Comparison of ENCODE assay signal across 1 cellular context in the genomic region with DNA sequence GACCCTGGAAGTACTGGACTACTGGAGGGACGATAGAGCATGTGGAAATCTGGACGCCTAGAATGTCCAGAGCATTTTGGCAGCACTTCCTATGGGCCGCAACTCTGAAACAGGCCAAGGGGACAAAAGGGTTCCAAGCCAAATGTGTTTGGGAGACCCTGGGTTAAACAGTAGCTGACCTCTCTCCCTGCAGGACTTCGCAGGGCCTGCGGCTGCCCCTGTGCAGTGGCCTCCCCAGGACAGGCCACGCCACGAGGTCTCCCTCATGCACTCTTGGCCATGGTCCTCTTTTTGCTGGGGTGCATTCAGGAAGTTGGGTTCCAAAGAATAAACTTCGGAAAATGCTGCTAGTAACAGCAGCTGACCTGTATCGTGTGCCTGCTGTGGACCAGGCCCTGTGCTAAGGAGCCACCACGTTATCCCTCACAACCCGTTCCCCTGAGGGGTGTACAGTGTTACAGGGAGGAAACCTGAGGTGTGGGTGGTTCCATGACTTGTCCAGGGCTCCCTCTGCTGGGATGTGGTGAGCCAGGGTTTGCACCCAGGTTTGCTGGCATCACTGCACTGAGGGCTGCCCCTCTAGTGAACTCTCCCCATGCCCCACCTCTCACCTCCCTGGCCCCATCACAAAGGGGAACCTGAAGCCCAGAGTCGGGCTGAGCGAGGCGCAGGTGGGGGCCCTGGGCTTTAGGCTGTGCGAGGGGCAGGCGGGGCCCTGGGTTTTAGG.
TF ChIP-seq lines count a peak whose summit lies in the region.

No MANE protein-coding gene starts in this region.

TF ChIP-seq in K562, 482 proteins besides CTCF, POLR2A, EP300 and RAD21 (continued from another document):
- TF ChIP-seq, protein P1, sequence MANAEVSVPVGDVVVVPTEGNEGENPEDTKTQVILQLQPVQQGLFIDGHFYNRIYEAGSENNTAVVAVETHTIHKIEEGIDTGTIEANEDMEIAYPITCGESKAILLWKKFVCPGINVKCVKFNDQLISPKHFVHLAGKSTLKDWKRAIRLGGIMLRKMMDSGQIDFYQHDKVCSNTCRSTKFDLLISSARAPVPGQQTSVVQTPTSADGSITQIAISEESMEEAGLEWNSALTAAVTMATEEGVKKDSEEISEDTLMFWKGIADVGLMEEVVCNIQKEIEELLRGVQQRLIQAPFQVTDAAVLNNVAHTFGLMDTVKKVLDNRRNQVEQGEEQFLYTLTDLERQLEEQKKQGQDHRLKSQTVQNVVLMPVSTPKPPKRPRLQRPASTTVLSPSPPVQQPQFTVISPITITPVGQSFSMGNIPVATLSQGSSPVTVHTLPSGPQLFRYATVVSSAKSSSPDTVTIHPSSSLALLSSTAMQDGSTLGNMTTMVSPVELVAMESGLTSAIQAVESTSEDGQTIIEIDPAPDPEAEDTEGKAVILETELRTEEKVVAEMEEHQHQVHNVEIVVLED (CRISPR knock-in tag; IDR thresholded peaks at IDR 0.05): no peak
- TF ChIP-seq DACH1 (IDR thresholded peaks at IDR 0.05; ENCODE audit: partially characterized antibody): no peak
- TF ChIP-seq ZKSCAN8 (CRISPR knock-in tag; IDR thresholded peaks at IDR 0.05): no peak
- no peak for TF ChIP-seq GABPA (tag; conservative IDR thresholded peaks at IDR 0.05; ENCODE audit: low read depth)
- no peak for TF ChIP-seq PHB2 (IDR thresholded peaks at IDR 0.05; ENCODE audit: low read depth)
- TF ChIP-seq, protein P2, sequence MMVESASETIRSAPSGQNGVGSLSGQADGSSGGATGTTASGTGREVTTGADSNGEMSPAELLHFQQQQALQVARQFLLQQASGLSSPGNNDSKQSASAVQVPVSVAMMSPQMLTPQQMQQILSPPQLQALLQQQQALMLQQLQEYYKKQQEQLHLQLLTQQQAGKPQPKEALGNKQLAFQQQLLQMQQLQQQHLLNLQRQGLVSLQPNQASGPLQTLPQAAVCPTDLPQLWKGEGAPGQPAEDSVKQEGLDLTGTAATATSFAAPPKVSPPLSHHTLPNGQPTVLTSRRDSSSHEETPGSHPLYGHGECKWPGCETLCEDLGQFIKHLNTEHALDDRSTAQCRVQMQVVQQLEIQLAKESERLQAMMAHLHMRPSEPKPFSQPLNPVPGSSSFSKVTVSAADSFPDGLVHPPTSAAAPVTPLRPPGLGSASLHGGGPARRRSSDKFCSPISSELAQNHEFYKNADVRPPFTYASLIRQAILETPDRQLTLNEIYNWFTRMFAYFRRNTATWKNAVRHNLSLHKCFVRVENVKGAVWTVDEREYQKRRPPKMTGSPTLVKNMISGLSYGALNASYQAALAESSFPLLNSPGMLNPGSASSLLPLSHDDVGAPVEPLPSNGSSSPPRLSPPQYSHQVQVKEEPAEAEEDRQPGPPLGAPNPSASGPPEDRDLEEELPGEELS (CRISPR knock-in tag; IDR thresholded peaks at IDR 0.05; ENCODE audit: borderline replicate concordance): no peak
- TF ChIP-seq RCOR1 (IDR thresholded peaks at IDR 0.05; ENCODE audit: borderline replicate concordance in 1 of 2, low read depth in 2 of 2, low read length in 2 of 2): no peak
